10 cellular contexts compared by ENCODE assay signal in the genomic region with DNA sequence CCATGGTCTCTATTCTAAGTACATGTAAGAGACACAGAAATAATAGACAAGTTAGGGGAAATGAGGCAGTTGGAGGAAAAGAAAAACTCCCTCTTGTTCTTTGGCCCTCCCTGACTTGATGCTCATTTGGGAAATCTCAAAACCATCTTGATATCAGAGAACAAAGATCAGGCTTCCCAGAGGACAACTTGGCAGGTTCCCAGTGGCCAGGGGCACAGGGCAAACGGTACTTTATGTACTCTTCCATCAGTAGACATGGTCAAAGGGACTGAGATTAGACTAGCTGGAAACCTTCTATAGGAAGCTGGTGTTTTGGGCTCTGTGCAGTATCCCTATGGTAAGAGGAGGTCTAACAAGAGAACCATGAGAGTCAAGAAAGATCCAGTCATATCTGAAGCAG. TPM values are rescaled to one million over a fixed set of nuclear protein-coding genes. Genes with fewer than 3 reads are reported as not detected.
"Had no signal": no experiment of that assay in that cellular context is flagged by ENCODE, and none has a peak within 500 bp of the region (broad histone marks: within the 10 kb centered on the region; RNA-seq: fewer than 3 reads in every experiment).

No MANE protein-coding gene starts in this region.

- DNase-seq: H9, HCEC 1CT, KBM-7 had no signal

- H3K4me3 ChIP-seq: GM23338 had no signal

- FAIRE-seq: H1, H54, HTR-8/SVneo had no signal

- H3K27ac ChIP-seq: KMS-11 had no signal

- H3K9ac ChIP-seq: KMS-11 had no signal

- ATAC-seq: GM23338 had no signal

- H3K4me2 ChIP-seq: GM23338, KMS-11 had no signal

RNA-seq across cellular contexts. Expression of a gene that starts 56.6 kb away (rescaled TPM):
- total RNA-seq: HT-29 had no signal
- polyA plus RNA-seq: IgD-negative memory B cell had no signal
